12 cellular contexts compared by ENCODE assay signal in genomic region chr3:264394-265156, GRCh38.
DNase-seq lines count a peak whose midpoint lies in the region; TF ChIP-seq lines count a peak whose summit lies in the region.
"Had no signal": no experiment of that assay in that cellular context is flagged by ENCODE, and none has a peak within 500 bp of the region (broad histone marks: within the 10 kb centered on the region; RNA-seq: fewer than 3 reads in every experiment).

No MANE protein-coding gene starts in this region.

- H3K27ac ChIP-seq in WERI-Rb-1, result no peak overlapping the region

- no peak for TF ChIP-seq CTCF in fibroblast of the aortic adventitia (IDR thresholded peaks at IDR 0.05; ENCODE audit: insufficient read depth, low read length)
- no peak for TF ChIP-seq CTCF in WERI-Rb-1 (IDR thresholded peaks at IDR 0.05; ENCODE audit: low read depth, low read length)

- H3K36me3 ChIP-seq in WERI-Rb-1, result no peaks in the 10 kb centered on the region
- H3K36me3 ChIP-seq: MG63 had no signal

- no peaks in the 10 kb centered on the region for H3K9me3 ChIP-seq in WERI-Rb-1 (ENCODE audit: severe bottlenecking)
- H3K9me3 ChIP-seq: MG63 had no signal

- H3K4me3 ChIP-seq in fibroblast of the aortic adventitia (ENCODE audit: low read depth, low read length) (no peak overlapping the region), skeletal muscle cell (ENCODE audit: low read depth, low read length) (no peak overlapping the region), WERI-Rb-1 (ENCODE audit: low read depth, low read length) (no peak overlapping the region)
- H3K4me3 ChIP-seq: MG63 had no signal

- no peaks in the 10 kb centered on the region for H3K27me3 ChIP-seq in WERI-Rb-1 (ENCODE audit: insufficient read depth, low read depth, severe bottlenecking)
- H3K27me3 ChIP-seq: MG63 had no signal

- DNase-seq in HPDE6-E6E7 (ENCODE audit: extremely low spot score), result peak; percentile 7
- DNase-seq in RPMI7951 (ENCODE audit: low read depth), result peak; percentile 42
- DNase-seq in fibroblast of the aortic adventitia (ENCODE audit: low read depth), result peak; percentile 51
- DNase-seq in skeletal muscle cell (ENCODE audit: low read depth), result peak; percentile 66
- no peak for DNase-seq in KG1 (lab: John Stamatoyannopoulos, UW)
- DNase-seq in activated CD4-positive, alpha-beta T cell treated with anti-CD3 and anti-CD28 coated beads, Interleukin-2, amount 50 U/mL, for 1 hour, result no peak
- DNase-seq in OCI-M1 (lab: John Stamatoyannopoulos, UW), result no peak
- no peak for DNase-seq in WERI-Rb-1
- DNase-seq: dermis blood vessel endothelial cell, MG63, NCI-H446 treated with DMSO at 0.1 percent for 48 hours, T-cell had no signal

Comparison
In these comparisons a context has a peak if more than half of its experiments do, and no peak if none do; other contexts are left out.
1. DNase-seq: peak in HPDE6-E6E7 (single experiment), RPMI7951 (single experiment), fibroblast of the aortic adventitia (single experiment) and skeletal muscle cell (single experiment); none in KG1 (single experiment), activated CD4-positive, alpha-beta T cell treated with anti-CD3 and anti-CD28 coated beads, Interleukin-2, amount 50 U/mL, for 1 hour (single experiment), OCI-M1 (single experiment) and WERI-Rb-1 (single experiment).